In genomic region chr9:116000748-116001329, GRCh38 we compare ENCODE assay signal across 9 cellular contexts.
A peak's percentile ranks its signal among the peaks of the same experiment; 100 is the strongest.
DNase-seq lines count a peak whose midpoint lies in the region; ATAC-seq, FAIRE-seq and TF ChIP-seq lines count a peak whose summit lies in the region.
"Had no signal": no experiment of that assay in that cellular context is flagged by ENCODE, and none has a peak within 500 bp of the region (broad histone marks: within the 10 kb centered on the region; RNA-seq: fewer than 3 reads in every experiment).

No MANE protein-coding gene starts in this region.

- H3K27me3 Mint-ChIP-seq in CD4-positive, alpha-beta memory T cell: no peaks in the 10 kb centered on the region

- no peaks in the 10 kb centered on the region for H3K36me3 Mint-ChIP-seq in CD4-positive, alpha-beta memory T cell

- peaks cover 9% of the 10 kb centered on the region for H3K4me1 ChIP-seq in HepG2 (ENCODE audit: insufficient read depth, low read length)
- no peaks in the 10 kb centered on the region for H3K4me1 ChIP-seq in CD4-positive, alpha-beta memory T cell (ENCODE audit: insufficient read depth, low read length)

- H3K4me3 Mint-ChIP-seq in CD4-positive, alpha-beta memory T cell: no peak overlapping the region

- H3K4me2 ChIP-seq in SU-DHL-6 (ENCODE audit: low read depth, low read length, poor library complexity, severe bottlenecking) (no peak overlapping the region), HepG2 (ENCODE audit: low read depth, low read length) (0 out of 2 replicates have a peak overlapping the region, but pooled peaks have one; percentile 6)

- H2AFZ ChIP-seq in SU-DHL-6 (ENCODE audit: low read depth, low read length, severe bottlenecking) (no peak overlapping the region), HepG2 (ENCODE audit: low read length) (no peak overlapping the region)

- H4K20me1 ChIP-seq in SU-DHL-6 (ENCODE audit: low read depth, low read length): no peaks in the 10 kb centered on the region
- H4K20me1 ChIP-seq in HepG2 (ENCODE audit: insufficient read depth, low read length): no peaks in the 10 kb centered on the region

- in situ Hi-C loops in HepG2 (cut with HindIII; ENCODE audit: extremely low pct_ligation_motif_present, low pct_unique_long_range_greater_than_20kb): no loop called here

- no peaks in the 10 kb centered on the region for H3K4me1 Mint-ChIP-seq in CD4-positive, alpha-beta memory T cell

- no peaks in the 10 kb centered on the region for H3K9me2 ChIP-seq in SU-DHL-6 (replicated peaks; ENCODE audit: insufficient read depth, low read length)

- intact Hi-C loops in HepG2 (cut with micrococcal nuclease; ENCODE audit: unreplicated experiment): loop anchor here (1.0 to 5.0 kb wide), 2 partner anchors 59 to 118 kb away; no protein-coding TSS in a partner anchor
- intact Hi-C loops in CD4-positive, alpha-beta memory T cell (cut with micrococcal nuclease): no loop called here

- H3K36me3 ChIP-seq in SU-DHL-6 (ENCODE audit: low read length): no peaks in the 10 kb centered on the region
- H3K36me3 ChIP-seq in HepG2 (replicated peaks in 1 of 2; ENCODE audit: control insufficient read depth in 1 of 2, insufficient read depth in 2 of 2, low read length in 2 of 2): no peaks in the 10 kb centered on the region
- H3K36me3 ChIP-seq in CD4-positive, alpha-beta memory T cell (ENCODE audit: insufficient read depth, low read length): no peaks in the 10 kb centered on the region
- H3K36me3 ChIP-seq: pancreas had no signal

- no TSS peak for BruUV-seq in HepG2 (replicated peaks; lab: Mats Ljungman, UMichigan)

- TF ChIP-seq CTCF in SU-DHL-6 (IDR thresholded peaks at IDR 0.05; ENCODE audit: insufficient read depth, low read length, poor library complexity, severe bottlenecking) (peak; percentile 60), HepG2 (CRISPR knock-in tag; IDR thresholded peaks at IDR 0.05) (peak; percentile 68)

- H3K79me2 ChIP-seq in SU-DHL-6 (ENCODE audit: insufficient read depth, low read length) (no peaks in the 10 kb centered on the region), HepG2 (ENCODE audit: insufficient read depth, low read length) (no peaks in the 10 kb centered on the region)

- peaks cover 0 to 2% (median 0%) of the 10 kb centered on the region in 8 donors for H3K9me3 Mint-ChIP-seq in CD4-positive, alpha-beta memory T cell

- H3K27ac ChIP-seq in SU-DHL-6 (ENCODE audit: low read depth, low read length): no peak overlapping the region
- H3K27ac ChIP-seq in HepG2 (ENCODE audit: extremely low read length, insufficient read depth, low read length): no peak overlapping the region
- no peak overlapping the region for H3K27ac ChIP-seq in CD4-positive, alpha-beta memory T cell (ENCODE audit: low read depth, low read length)
- H3K27ac ChIP-seq: pancreas had no signal

- no peak overlapping the region for H3K9ac ChIP-seq in SU-DHL-6 (ENCODE audit: low read length)
- no peak overlapping the region for H3K9ac ChIP-seq in HepG2 (ENCODE audit: insufficient read depth, low read depth, low read length)

- H3K4me3 ChIP-seq in SU-DHL-6 (ENCODE audit: insufficient read depth, low read length, poor library complexity, severe bottlenecking) (no peak overlapping the region), HepG2 (replicated peaks in 1 of 3; ENCODE audit: insufficient read depth in 1 of 3, low read depth in 2 of 3, low read length in 3 of 3) (no peak overlapping the region)
- H3K4me3 ChIP-seq in CD4-positive, alpha-beta memory T cell (ENCODE audit: low read length in 2 of 2): no peak overlapping the region
- H3K4me3 ChIP-seq: pancreas had no signal

- CTCF ChIA-PET in HepG2 (lab: Yijun Ruan, JAX; ENCODE audit: low intra/inter-chr PET ratio, low total read pairs): interaction anchor here (1.9 kb wide), 1 partner anchor 117 kb away, joined by 19 read pairs; no protein-coding TSS in a partner anchor
- CTCF ChIA-PET in CD4-positive, alpha-beta memory T cell (lab: Charles Lee; ENCODE audit: partially characterized antibody): no interaction called here

- ATAC-seq in HG02759 (IDR thresholded peaks at IDR 0.05; ENCODE audit: unreplicated experiment): peak; percentile 57
- ATAC-seq in HepG2: peak; percentile 93

- DNase-seq in NCI-H510A treated with DMSO at 0.1 percent for 48 hours (lab: John Stamatoyannopoulos, UW) (peak; percentile 3), NCI-H510A (lab: John Stamatoyannopoulos, UW) (no peak), HepG2 (ENCODE audit: low spot score) (peak; percentile 32), cerebellum (ENCODE audit: low spot score) (no peak), mucosa of gallbladder (ENCODE audit: low spot score) (no peak)
- DNase-seq in CD4-positive, alpha-beta memory T cell: no peak

- no peak for TF ChIP-seq RAD21 in HepG2 (CRISPR knock-in tag; IDR thresholded peaks at IDR 0.05)

- POLR2A ChIA-PET in HepG2 (lab: Yijun Ruan, JAX): no interaction called here
- POLR2A ChIA-PET in CD4-positive, alpha-beta memory T cell (lab: Charles Lee; ENCODE audit: partially characterized antibody): no interaction called here

- WGBS in HepG2 (ENCODE audit: low lambda C conversion rate): 51% methylated on average over 4 of the region's 4 CpGs

- H3F3A ChIP-seq in SU-DHL-6 (ENCODE audit: insufficient read depth): no peaks in the 10 kb centered on the region

- no peak for TF ChIP-seq EP300 in HepG2 (IDR thresholded peaks at IDR 0.05; ENCODE audit: low read depth in 2 of 2, low read length in 2 of 2)
- no peak for TF ChIP-seq EP300 in HepG2 (CRISPR knock-in tag; IDR thresholded peaks at IDR 0.05; ENCODE audit: borderline replicate concordance)

- H3K27me3 ChIP-seq in SU-DHL-6 (ENCODE audit: low read length) (no peaks in the 10 kb centered on the region), HepG2 (ENCODE audit: control insufficient read depth in 1 of 2, insufficient read depth in 2 of 2, low read length in 2 of 2) (no peaks in the 10 kb centered on the region)
- no peaks in the 10 kb centered on the region for H3K27me3 ChIP-seq in CD4-positive, alpha-beta memory T cell (ENCODE audit: insufficient read depth, low read length)
- H3K27me3 ChIP-seq: pancreas had no signal

- H3K27ac Mint-ChIP-seq in CD4-positive, alpha-beta memory T cell: no peak overlapping the region

- no peak for TF ChIP-seq POLR2A in HepG2 (IDR thresholded peaks at IDR 0.05; ENCODE audit: insufficient read depth in 1 of 2, low read depth in 2 of 2, low read length in 2 of 2)

- FAIRE-seq in HepG2 (lab: Jason Lieb, UNC): peak; percentile 4
- FAIRE-seq: pancreas had no signal

- H3K9me3 ChIP-seq in SU-DHL-6 (ENCODE audit: insufficient read depth, low read length) (no peaks in the 10 kb centered on the region), HepG2 (ENCODE audit: low read length) (no peaks in the 10 kb centered on the region)
- no peaks in the 10 kb centered on the region for H3K9me3 ChIP-seq in CD4-positive, alpha-beta memory T cell (ENCODE audit: control insufficient read depth in 1 of 2, low read length in 2 of 2)
- H3K9me3 ChIP-seq: pancreas had no signal

TF ChIP-seq in HepG2, 621 proteins besides CTCF, POLR2A, EP300 and RAD21 (continues in another document):
- TF ChIP-seq, protein P1, sequence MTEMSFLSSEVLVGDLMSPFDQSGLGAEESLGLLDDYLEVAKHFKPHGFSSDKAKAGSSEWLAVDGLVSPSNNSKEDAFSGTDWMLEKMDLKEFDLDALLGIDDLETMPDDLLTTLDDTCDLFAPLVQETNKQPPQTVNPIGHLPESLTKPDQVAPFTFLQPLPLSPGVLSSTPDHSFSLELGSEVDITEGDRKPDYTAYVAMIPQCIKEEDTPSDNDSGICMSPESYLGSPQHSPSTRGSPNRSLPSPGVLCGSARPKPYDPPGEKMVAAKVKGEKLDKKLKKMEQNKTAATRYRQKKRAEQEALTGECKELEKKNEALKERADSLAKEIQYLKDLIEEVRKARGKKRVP (CRISPR knock-in tag; IDR thresholded peaks at IDR 0.05): 0 out of 4 replicates have a peak, but pooled peaks of 1 of the 2 experiments have one; percentile 26
- peak; percentile 52 for TF ChIP-seq XRCC5 (optimal IDR thresholded peaks at IDR 0.05; ENCODE audit: low read length)
- TF ChIP-seq ZNF362 (CRISPR knock-in tag; IDR thresholded peaks at IDR 0.05; ENCODE audit: borderline replicate concordance): 0 out of 2 replicates have a peak, but pooled peaks have one; percentile 44
- TF ChIP-seq, protein P2, sequence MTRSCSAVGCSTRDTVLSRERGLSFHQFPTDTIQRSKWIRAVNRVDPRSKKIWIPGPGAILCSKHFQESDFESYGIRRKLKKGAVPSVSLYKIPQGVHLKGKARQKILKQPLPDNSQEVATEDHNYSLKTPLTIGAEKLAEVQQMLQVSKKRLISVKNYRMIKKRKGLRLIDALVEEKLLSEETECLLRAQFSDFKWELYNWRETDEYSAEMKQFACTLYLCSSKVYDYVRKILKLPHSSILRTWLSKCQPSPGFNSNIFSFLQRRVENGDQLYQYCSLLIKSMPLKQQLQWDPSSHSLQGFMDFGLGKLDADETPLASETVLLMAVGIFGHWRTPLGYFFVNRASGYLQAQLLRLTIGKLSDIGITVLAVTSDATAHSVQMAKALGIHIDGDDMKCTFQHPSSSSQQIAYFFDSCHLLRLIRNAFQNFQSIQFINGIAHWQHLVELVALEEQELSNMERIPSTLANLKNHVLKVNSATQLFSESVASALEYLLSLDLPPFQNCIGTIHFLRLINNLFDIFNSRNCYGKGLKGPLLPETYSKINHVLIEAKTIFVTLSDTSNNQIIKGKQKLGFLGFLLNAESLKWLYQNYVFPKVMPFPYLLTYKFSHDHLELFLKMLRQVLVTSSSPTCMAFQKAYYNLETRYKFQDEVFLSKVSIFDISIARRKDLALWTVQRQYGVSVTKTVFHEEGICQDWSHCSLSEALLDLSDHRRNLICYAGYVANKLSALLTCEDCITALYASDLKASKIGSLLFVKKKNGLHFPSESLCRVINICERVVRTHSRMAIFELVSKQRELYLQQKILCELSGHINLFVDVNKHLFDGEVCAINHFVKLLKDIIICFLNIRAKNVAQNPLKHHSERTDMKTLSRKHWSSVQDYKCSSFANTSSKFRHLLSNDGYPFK (CRISPR knock-in tag; IDR thresholded peaks at IDR 0.05; ENCODE audit: borderline replicate concordance): peak; percentile 88
- 0 out of 2 replicates have a peak, but pooled peaks have one; percentile 32 for TF ChIP-seq ZNF644 (CRISPR knock-in tag; IDR thresholded peaks at IDR 0.05; ENCODE audit: low read depth)
- 0 out of 2 replicates have a peak, but pooled peaks have one; percentile 25 for TF ChIP-seq ELF1 (CRISPR knock-in tag; IDR thresholded peaks at IDR 0.05)
- peak; percentile 78 for TF ChIP-seq STAG1 (CRISPR knock-in tag; IDR thresholded peaks at IDR 0.05)
- no peak for TF ChIP-seq ZNF556 (CRISPR knock-in tag; IDR thresholded peaks at IDR 0.05; ENCODE audit: borderline replicate concordance)
- TF ChIP-seq SMC3 (IDR thresholded peaks at IDR 0.05; ENCODE audit: low read length): peak; percentile 64

Comparison
In these comparisons a context has a peak if more than half of its experiments do, and no peak if none do; other contexts are left out.
1. DNase-seq: peak in NCI-H510A treated with DMSO at 0.1 percent for 48 hours (single experiment) and HepG2 (single experiment); none in NCI-H510A (single experiment), cerebellum (single experiment), CD4-positive, alpha-beta memory T cell (0 of 5) and mucosa of gallbladder (single experiment).